In the genomic region with DNA sequence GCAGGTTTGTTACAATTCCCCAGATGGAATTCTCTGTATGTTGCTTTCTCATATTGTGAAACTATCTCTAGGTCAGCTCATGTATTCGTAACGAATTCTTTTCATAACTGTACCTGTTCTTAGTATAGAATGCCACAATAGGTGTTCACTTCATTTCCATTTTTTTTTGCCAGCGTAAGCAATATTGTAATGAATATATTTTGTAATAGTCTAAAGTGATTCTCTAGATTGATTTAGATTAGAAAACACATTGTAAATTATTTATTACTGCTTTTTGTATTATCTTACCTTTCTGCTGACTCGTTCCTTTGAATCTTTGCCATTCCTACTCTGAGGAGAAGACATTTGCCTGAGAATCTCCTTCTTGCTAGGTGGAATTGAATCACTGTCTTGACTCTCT, we compare ENCODE assay signal across 10 cellular contexts. TPM values are rescaled to one million over a fixed set of nuclear protein-coding genes. Genes with fewer than 3 reads are reported as not detected.
"Had no signal": no experiment of that assay in that cellular context is flagged by ENCODE, and none has a peak within 500 bp of the region (broad histone marks: within the 10 kb centered on the region; RNA-seq: fewer than 3 reads in every experiment).

No MANE protein-coding gene starts in this region.

- H2AFZ ChIP-seq: GM23248 had no signal

- H3K27ac ChIP-seq: GM23248, KMS-11 had no signal

- H3K9ac ChIP-seq: GM23248, KMS-11 had no signal

- H3K9me3 Mint-ChIP-seq: H9 had no signal

- DNase-seq: GM23248, GOT3, H9, HCEC 1CT, Karpas-422, KBM-7 had no signal

- FAIRE-seq: H54, HTR-8/SVneo had no signal

- H3K4me3 Mint-ChIP-seq: H9 had no signal

- H3K4me3 ChIP-seq: GM23248 had no signal

- H3K4me2 ChIP-seq: KMS-11 had no signal

RNA-seq across cellular contexts. Expression of a gene that starts 14.8 kb away (rescaled TPM):
- total RNA-seq: GM23248, H9, HT-29 had no signal
